Comparison of ENCODE assay signal across 12 cellular contexts in the genomic region with DNA sequence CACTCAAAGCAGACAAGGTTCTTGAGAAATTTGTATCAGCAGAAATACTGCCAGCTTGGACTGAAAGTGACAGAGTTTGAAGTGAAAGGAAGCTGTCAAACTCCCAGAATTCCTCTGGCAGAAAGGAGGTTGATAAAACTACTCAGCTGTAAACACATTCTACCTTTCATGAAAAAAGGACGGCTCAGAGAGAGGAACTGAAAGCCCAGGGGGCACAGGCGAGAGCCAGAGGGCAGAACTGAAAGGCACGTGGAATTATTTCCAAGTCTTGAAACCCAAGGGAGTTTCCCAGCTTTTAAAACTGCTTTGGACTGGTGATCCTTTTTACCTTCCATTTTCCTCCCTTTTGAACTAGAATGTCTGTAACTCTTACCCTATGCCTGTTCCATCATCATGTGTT. TPM values are rescaled to one million over a fixed set of nuclear protein-coding genes. Genes with fewer than 3 reads are reported as not detected.
DNase-seq lines count a peak whose midpoint lies in the region; ATAC-seq and TF ChIP-seq lines count a peak whose summit lies in the region.
"Had no signal": no experiment of that assay in that cellular context is flagged by ENCODE, and none has a peak within 500 bp of the region (broad histone marks: within the 10 kb centered on the region; RNA-seq: fewer than 3 reads in every experiment).

No MANE protein-coding gene starts in this region.

- ATAC-seq in GM21526 (IDR thresholded peaks at IDR 0.05; ENCODE audit: low FRiP score, unreplicated experiment) (peak; percentile 62), HG03159 (IDR thresholded peaks at IDR 0.05; ENCODE audit: unreplicated experiment) (no peak)

- H2AFZ ChIP-seq in neural progenitor cell (replicated peaks) = peak overlapping the region; percentile 93

- TF ChIP-seq CTCF in neural progenitor cell (IDR thresholded peaks at IDR 0.05) = no peak

- no peaks in the 10 kb centered on the region for H3F3A ChIP-seq in neural progenitor cell (ENCODE audit: low read depth)

- H3K4me3 ChIP-seq in GM08714 (ENCODE audit: low read length) = peak overlapping the region; percentile 21; the same call in 1 of the 2 replicates
- H3K4me3 ChIP-seq in neural progenitor cell = no peak overlapping the region

- no peaks in the 10 kb centered on the region for H4K20me1 ChIP-seq in neural progenitor cell (ENCODE audit: low read depth)

- H3K4me1 ChIP-seq in neural progenitor cell = no peaks in the 10 kb centered on the region
- H3K4me1 ChIP-seq: breast epithelium had no signal

- no peaks in the 10 kb centered on the region for H3K27me3 ChIP-seq in neural progenitor cell
- H3K27me3 ChIP-seq: neutrophil had no signal

- peaks cover 20% of the 10 kb centered on the region for H3K9me3 Mint-ChIP-seq in neural progenitor cell

- in situ Hi-C loops in SK-MEL-5 (cut with HindIII; ENCODE audit: low pct_unique_long_range_greater_than_20kb, low sequenced_read_pairs) = no loop called here

- DNase-seq in SK-MEL-5 (ENCODE audit: low read depth, low spot score) (peak; percentile 4), neural progenitor cell (ENCODE audit: low spot score) (no peak), amygdala (lab: John Stamatoyannopoulos, UW) (no peak), NCI-H2107 (lab: John Stamatoyannopoulos, UW) (no peak)
- DNase-seq in NK-92 treated with Interleukin-12 subunit alpha and Interleukin-12 subunit beta, amount 100 ng/mL, for 24 hours (lab: John Stamatoyannopoulos, UW) = no peak
- DNase-seq: EL, NCI-H774 had no signal

- H3K36me3 Mint-ChIP-seq in neural progenitor cell = no peaks in the 10 kb centered on the region

- no peak overlapping the region for H3K9ac ChIP-seq in neural progenitor cell

- H3K4me1 Mint-ChIP-seq in neural progenitor cell = no peaks in the 10 kb centered on the region

- H3K79me2 ChIP-seq in neural progenitor cell (ENCODE audit: low read depth) = no peaks in the 10 kb centered on the region

- H3K27ac ChIP-seq in neural progenitor cell = no peak overlapping the region
- H3K27ac ChIP-seq: neutrophil had no signal

- H3K27ac Mint-ChIP-seq in neural progenitor cell = no peak overlapping the region

- H3K27me3 Mint-ChIP-seq in neural progenitor cell (ENCODE audit: insufficient read depth, low read depth) = peaks cover 3% of the 10 kb centered on the region

- no peak overlapping the region for H3K4me3 Mint-ChIP-seq in neural progenitor cell

- H3K36me3 ChIP-seq in neural progenitor cell = no peaks in the 10 kb centered on the region
- H3K36me3 ChIP-seq: breast epithelium, neutrophil had no signal

- no peak overlapping the region for H3K4me2 ChIP-seq in neural progenitor cell

- peaks cover 3% of the 10 kb centered on the region for H3K9me3 ChIP-seq in neural progenitor cell (ENCODE audit: low read depth)
- H3K9me3 ChIP-seq: neutrophil had no signal

RNA-seq across cellular contexts. Expression of a gene that starts 14.5 kb away (rescaled TPM):
- 17.8 and 20.5 TPM in 2 replicates for total RNA-seq in SK-MEL-5 (2014; rRNA removed; shearing (Covaris generic))
- 42.5 and 43.8 TPM in 2 replicates for polyA plus RNA-seq in SK-MEL-5 (2015; cell fraction: cytosol; rRNA removed)
- 70.3 and 89.8 TPM in 2 replicates for polyA plus RNA-seq in SK-MEL-5 (2015; cell fraction: nucleus; rRNA removed)
- 43.0 and 56.4 TPM in 2 replicates for total RNA-seq in neural progenitor cell (ENCODE audit: low replicate concordance)
